Comparison of ENCODE assay signal across 22 cellular contexts in genomic region chr19:34575206-34575605, GRCh38.
"Had no signal": no experiment of that assay in that cellular context is flagged by ENCODE, and none has a peak within 500 bp of the region (broad histone marks: within the 10 kb centered on the region; RNA-seq: fewer than 3 reads in every experiment).

No MANE protein-coding gene starts in this region.

- H3K9me3 ChIP-seq: ovary had no signal

- H3K27me3 ChIP-seq: ovary, right atrium auricular region, right lobe of liver, tibial nerve, uterus had no signal

- H3K27ac ChIP-seq: left lung, lower lobe of right lung, neural progenitor cell, ovary, right atrium auricular region, right lobe of liver, tibial nerve, uterus had no signal

- H3K4me3 ChIP-seq: left lung, lower lobe of right lung, neural progenitor cell, ovary, right atrium auricular region, right lobe of liver, smooth muscle cell, tibial nerve, uterus had no signal

- DNase-seq: hypothalamus; immature natural killer cell; kidney; left colon; left lung; lower lobe of right lung; mammary epithelial cell; mesenchymal stem cell; naive thymus-derived CD8-positive, alpha-beta T cell; stimulated activated CD4-positive, alpha-beta T cell treated with anti-CD3 and anti-CD28 coated beads, Interleukin-1b, Interleukin-23, amount 100 ng/mL, for 48 hours; stimulated activated CD4-positive, alpha-beta T cell treated with anti-CD3 and anti-CD28 coated beads, Interleukin-4, amount 100 ng/mL, for 24 hours; stimulated activated naive CD4-positive, alpha-beta T cell treated with Interleukin-2 at 50 U/mL for 16 hours; stimulated activated naive CD8-positive, alpha-beta T cell treated with anti-CD3 and anti-CD28 coated beads, Interleukin-15, amount 100 ng/mL, for 72 hours; substantia nigra; uterus had no signal

- FAIRE-seq: islet of Langerhans, kidney had no signal

- H2AFZ ChIP-seq: neural progenitor cell had no signal

- H3K4me1 ChIP-seq: left lung, lower lobe of right lung, neural progenitor cell, right lobe of liver, tibial nerve, uterus had no signal

- H3K4me2 ChIP-seq: neural progenitor cell, smooth muscle cell had no signal

- H3K36me3 ChIP-seq: left lung, lower lobe of right lung, neural progenitor cell, ovary, right atrium auricular region, right lobe of liver, tibial nerve, uterus had no signal

- H3K9ac ChIP-seq: neural progenitor cell had no signal
